In the genomic region with DNA sequence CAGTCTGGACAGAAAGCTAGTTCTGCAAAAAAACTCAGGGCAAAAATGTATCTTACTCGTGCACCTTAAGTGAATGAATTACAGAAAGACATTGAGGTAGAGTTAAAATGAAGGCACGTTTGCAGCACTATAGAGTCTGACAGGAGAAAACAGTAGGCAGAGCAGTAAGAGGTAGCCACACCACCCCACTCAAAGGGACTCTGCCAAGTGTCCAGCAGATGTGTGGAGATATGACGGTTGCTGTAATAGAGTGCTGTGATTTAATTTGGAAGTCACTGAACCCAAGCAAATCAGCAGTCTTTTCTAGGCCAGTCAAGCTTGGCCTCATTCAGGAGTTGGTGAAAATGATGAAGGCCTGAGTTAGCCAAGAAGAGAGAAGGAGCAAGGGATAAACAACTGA, we compare ENCODE assay signal across 14 cellular contexts.
DNase-seq lines count a peak whose midpoint lies in the region; ATAC-seq, FAIRE-seq and TF ChIP-seq lines count a peak whose summit lies in the region.
"Had no signal": no experiment of that assay in that cellular context is flagged by ENCODE, and none has a peak within 500 bp of the region (broad histone marks: within the 10 kb centered on the region; RNA-seq: fewer than 3 reads in every experiment).

No MANE protein-coding gene starts in this region.

- peak overlapping the region; percentile 13; the same call in 1 of the 2 replicates for H2AFZ ChIP-seq in GM23338
- H2AFZ ChIP-seq: GM23248 had no signal

- no peaks in the 10 kb centered on the region for H4K20me1 ChIP-seq in GM23338 (replicated peaks; ENCODE audit: insufficient read depth)
- H4K20me1 ChIP-seq: BLaER1 had no signal

- H3K27me3 ChIP-seq in GM23338 (ENCODE audit: insufficient read depth) (no peaks in the 10 kb centered on the region), bronchial epithelial cell (ENCODE audit: control insufficient read depth, insufficient read depth, low read length) (no peaks in the 10 kb centered on the region), tibial nerve (no peaks in the 10 kb centered on the region)
- H3K27me3 ChIP-seq: BLaER1 had no signal

- no peak overlapping the region for H3K4me3 ChIP-seq in GM23338
- H3K4me3 ChIP-seq in bronchial epithelial cell (ENCODE audit: low read depth, low read length), result no peak overlapping the region
- H3K4me3 ChIP-seq in tibial nerve, result no peak overlapping the region
- H3K4me3 ChIP-seq: BLaER1, GM23248 had no signal

- H3K36me3 ChIP-seq in GM23338 (ENCODE audit: insufficient read depth) (no peaks in the 10 kb centered on the region), bronchial epithelial cell (ENCODE audit: control insufficient read depth, insufficient read depth, low read length) (no peaks in the 10 kb centered on the region), tibial nerve (no peaks in the 10 kb centered on the region)
- H3K36me3 ChIP-seq: BLaER1 had no signal

- H3K9me3 Mint-ChIP-seq in activated CD4-positive, alpha-beta T cell treated with anti-CD3 and anti-CD28 coated beads, Interleukin-2, amount 10 ng/mL, durations not matched to agents 24 days and 14 days, result no peaks in the 10 kb centered on the region
- H3K9me3 Mint-ChIP-seq in GM23338, result no peaks in the 10 kb centered on the region
- H3K9me3 Mint-ChIP-seq: H9 had no signal

- peak; percentile 18 for FAIRE-seq in bronchial epithelial cell (lab: Jason Lieb, UNC)

- no peaks in the 10 kb centered on the region for H3F3A ChIP-seq in GM23338 (replicated peaks; ENCODE audit: low read depth)

- TF ChIP-seq EP300 in tibial nerve (IDR thresholded peaks at IDR 0.05), result no peak

- no peaks in the 10 kb centered on the region for H3K9me3 ChIP-seq in tibial nerve
- H3K9me3 ChIP-seq: BLaER1, Caco-2 had no signal

- no peak for ATAC-seq in GM23338
- no peak for ATAC-seq in GM18861 (IDR thresholded peaks at IDR 0.05; ENCODE audit: unreplicated experiment)

- H3K27ac ChIP-seq in GM23338 (ENCODE audit: low read depth) (no peak overlapping the region), tibial nerve (no peak overlapping the region)
- H3K27ac ChIP-seq: 22Rv1, BLaER1, GM23248 had no signal

- no peak overlapping the region for H3K27ac Mint-ChIP-seq in activated CD4-positive, alpha-beta T cell treated with anti-CD3 and anti-CD28 coated beads, Interleukin-2, amount 10 ng/mL, durations not matched to agents 24 days and 14 days
- no peak overlapping the region for H3K27ac Mint-ChIP-seq in GM23338
- H3K27ac Mint-ChIP-seq: H9 had no signal

- WGBS in tibial nerve, 2 donors, result 85% methylated on average over 3 of the region's 3 CpGs

- DNase-seq in activated CD4-positive, alpha-beta T cell treated with anti-CD3 and anti-CD28 coated beads, Interleukin-2, amount 10 ng/mL, durations not matched to agents 24 days and 14 days, result peak; percentile 9
- DNase-seq in activated CD4-positive, alpha-beta T cell treated with anti-CD3 and anti-CD28 coated beads, Interleukin-2, amount 50 U/mL, for 48 hours, result no peak
- DNase-seq in GM23338 (ENCODE audit: low spot score) (no peak), bronchial epithelial cell (ENCODE audit: low read depth) (no peak), medulla oblongata (ENCODE audit: extremely low spot score) (peak; percentile 4), tibial nerve (ENCODE audit: low spot score in 2 of 2) (no peak), DMS53 treated with DMSO at 0.1 percent for 48 hours (lab: John Stamatoyannopoulos, UW; ENCODE audit: unreplicated experiment) (no peak)
- DNase-seq: Caco-2; CD8-positive, alpha-beta memory T cell; GM23248; H9 had no signal

- no peaks in the 10 kb centered on the region for H3K36me3 Mint-ChIP-seq in activated CD4-positive, alpha-beta T cell treated with anti-CD3 and anti-CD28 coated beads, Interleukin-2, amount 10 ng/mL, durations not matched to agents 24 days and 14 days (ENCODE audit: low read depth)
- no peaks in the 10 kb centered on the region for H3K36me3 Mint-ChIP-seq in GM23338 (ENCODE audit: low read depth)

- no peak overlapping the region for H3K4me2 ChIP-seq in GM23338
- H3K4me2 ChIP-seq: BLaER1 had no signal

- H3K4me3 Mint-ChIP-seq in activated CD4-positive, alpha-beta T cell treated with anti-CD3 and anti-CD28 coated beads, Interleukin-2, amount 10 ng/mL, durations not matched to agents 24 days and 14 days, result no peak overlapping the region
- no peak overlapping the region for H3K4me3 Mint-ChIP-seq in GM23338
- H3K4me3 Mint-ChIP-seq: CD8-positive, alpha-beta memory T cell; H9 had no signal

- intact Hi-C loops in activated CD4-positive, alpha-beta T cell treated with anti-CD3 and anti-CD28 coated beads, Interleukin-2, amount 10 ng/mL, durations not matched to agents 24 days and 14 days (cut with micrococcal nuclease), result no loop called here

- H3K4me1 ChIP-seq in GM23338 (ENCODE audit: insufficient read depth), result peaks cover 5% of the 10 kb centered on the region
- peaks cover 0 to 4% (median 0%) of the 10 kb centered on the region in 4 donors for H3K4me1 ChIP-seq in tibial nerve
- H3K4me1 ChIP-seq: BLaER1, Caco-2 had no signal

- H3K27me3 Mint-ChIP-seq in activated CD4-positive, alpha-beta T cell treated with anti-CD3 and anti-CD28 coated beads, Interleukin-2, amount 10 ng/mL, durations not matched to agents 24 days and 14 days, result no peaks in the 10 kb centered on the region
- H3K27me3 Mint-ChIP-seq in GM23338 (ENCODE audit: insufficient read depth, low read depth, poor library complexity), result peaks cover 1% of the 10 kb centered on the region
- H3K27me3 Mint-ChIP-seq: CD8-positive, alpha-beta memory T cell had no signal

- H3K9me2 ChIP-seq in GM23338 (ENCODE audit: insufficient read depth), result no peaks in the 10 kb centered on the region

- TF ChIP-seq CTCF in GM23338 (conservative IDR thresholded peaks at IDR 0.05; ENCODE audit: low read depth in 2 of 2), result no peak
- TF ChIP-seq CTCF in bronchial epithelial cell (IDR thresholded peaks at IDR 0.05; ENCODE audit: insufficient read depth, low read length, severe bottlenecking), result no peak
- no peak for TF ChIP-seq CTCF in tibial nerve (IDR thresholded peaks at IDR 0.05)

- no peaks in the 10 kb centered on the region for H3K4me1 Mint-ChIP-seq in activated CD4-positive, alpha-beta T cell treated with anti-CD3 and anti-CD28 coated beads, Interleukin-2, amount 10 ng/mL, durations not matched to agents 24 days and 14 days
- peaks cover 16% of the 10 kb centered on the region for H3K4me1 Mint-ChIP-seq in GM23338
- H3K4me1 Mint-ChIP-seq: CD8-positive, alpha-beta memory T cell had no signal

- H3K79me2 ChIP-seq in GM23338 (replicated peaks; ENCODE audit: insufficient read depth), result no peaks in the 10 kb centered on the region

- TF ChIP-seq POLR2A in tibial nerve (IDR thresholded peaks at IDR 0.05), result no peak

TF ChIP-seq in GM23338, 12 proteins besides CTCF, POLR2A, EP300 and RAD21 (continues in another document):
- TF ChIP-seq EZH2 (IDR thresholded peaks at IDR 0.05; ENCODE audit: low read depth, unreplicated experiment), result no peak
- no peak for TF ChIP-seq POLR2AphosphoS5 (IDR thresholded peaks at IDR 0.05; ENCODE audit: low read depth)
- TF ChIP-seq, protein P1, sequence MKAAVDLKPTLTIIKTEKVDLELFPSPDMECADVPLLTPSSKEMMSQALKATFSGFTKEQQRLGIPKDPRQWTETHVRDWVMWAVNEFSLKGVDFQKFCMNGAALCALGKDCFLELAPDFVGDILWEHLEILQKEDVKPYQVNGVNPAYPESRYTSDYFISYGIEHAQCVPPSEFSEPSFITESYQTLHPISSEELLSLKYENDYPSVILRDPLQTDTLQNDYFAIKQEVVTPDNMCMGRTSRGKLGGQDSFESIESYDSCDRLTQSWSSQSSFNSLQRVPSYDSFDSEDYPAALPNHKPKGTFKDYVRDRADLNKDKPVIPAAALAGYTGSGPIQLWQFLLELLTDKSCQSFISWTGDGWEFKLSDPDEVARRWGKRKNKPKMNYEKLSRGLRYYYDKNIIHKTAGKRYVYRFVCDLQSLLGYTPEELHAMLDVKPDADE (IDR thresholded peaks at IDR 0.05), result no peak
- TF ChIP-seq EZH2phosphoT487 (IDR thresholded peaks at IDR 0.05; ENCODE audit: unreplicated experiment), result no peak
- no peak for TF ChIP-seq STAT1 (IDR thresholded peaks at IDR 0.05; ENCODE audit: unreplicated experiment)
- no peak for TF ChIP-seq CREB1 (CRISPR knock-in tag; IDR thresholded peaks at IDR 0.05; ENCODE audit: low read depth)
- TF ChIP-seq ZNF114 (CRISPR knock-in tag; IDR thresholded peaks at IDR 0.05), result no peak
- no peak for TF ChIP-seq ZNF331 (CRISPR knock-in tag; IDR thresholded peaks at IDR 0.05; ENCODE audit: low read depth)
- TF ChIP-seq, protein P2, sequence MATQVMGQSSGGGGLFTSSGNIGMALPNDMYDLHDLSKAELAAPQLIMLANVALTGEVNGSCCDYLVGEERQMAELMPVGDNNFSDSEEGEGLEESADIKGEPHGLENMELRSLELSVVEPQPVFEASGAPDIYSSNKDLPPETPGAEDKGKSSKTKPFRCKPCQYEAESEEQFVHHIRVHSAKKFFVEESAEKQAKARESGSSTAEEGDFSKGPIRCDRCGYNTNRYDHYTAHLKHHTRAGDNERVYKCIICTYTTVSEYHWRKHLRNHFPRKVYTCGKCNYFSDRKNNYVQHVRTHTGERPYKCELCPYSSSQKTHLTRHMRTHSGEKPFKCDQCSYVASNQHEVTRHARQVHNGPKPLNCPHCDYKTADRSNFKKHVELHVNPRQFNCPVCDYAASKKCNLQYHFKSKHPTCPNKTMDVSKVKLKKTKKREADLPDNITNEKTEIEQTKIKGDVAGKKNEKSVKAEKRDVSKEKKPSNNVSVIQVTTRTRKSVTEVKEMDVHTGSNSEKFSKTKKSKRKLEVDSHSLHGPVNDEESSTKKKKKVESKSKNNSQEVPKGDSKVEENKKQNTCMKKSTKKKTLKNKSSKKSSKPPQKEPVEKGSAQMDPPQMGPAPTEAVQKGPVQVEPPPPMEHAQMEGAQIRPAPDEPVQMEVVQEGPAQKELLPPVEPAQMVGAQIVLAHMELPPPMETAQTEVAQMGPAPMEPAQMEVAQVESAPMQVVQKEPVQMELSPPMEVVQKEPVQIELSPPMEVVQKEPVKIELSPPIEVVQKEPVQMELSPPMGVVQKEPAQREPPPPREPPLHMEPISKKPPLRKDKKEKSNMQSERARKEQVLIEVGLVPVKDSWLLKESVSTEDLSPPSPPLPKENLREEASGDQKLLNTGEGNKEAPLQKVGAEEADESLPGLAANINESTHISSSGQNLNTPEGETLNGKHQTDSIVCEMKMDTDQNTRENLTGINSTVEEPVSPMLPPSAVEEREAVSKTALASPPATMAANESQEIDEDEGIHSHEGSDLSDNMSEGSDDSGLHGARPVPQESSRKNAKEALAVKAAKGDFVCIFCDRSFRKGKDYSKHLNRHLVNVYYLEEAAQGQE (IDR thresholded peaks at IDR 0.05; ENCODE audit: unreplicated experiment), result no peak

Comparison
In these comparisons a context has a peak if more than half of its experiments do, and no peak if none do; other contexts are left out.
1. DNase-seq: peak in activated CD4-positive, alpha-beta T cell treated with anti-CD3 and anti-CD28 coated beads, Interleukin-2, amount 10 ng/mL, durations not matched to agents 24 days and 14 days (single experiment) and medulla oblongata (single experiment); none in activated CD4-positive, alpha-beta T cell treated with anti-CD3 and anti-CD28 coated beads, Interleukin-2, amount 50 U/mL, for 48 hours (0 of 2), GM23338 (single experiment), bronchial epithelial cell (single experiment), tibial nerve (0 of 2) and DMS53 treated with DMSO at 0.1 percent for 48 hours (single experiment).